ENCODE assay signal across 14 cellular contexts in the genomic region with DNA sequence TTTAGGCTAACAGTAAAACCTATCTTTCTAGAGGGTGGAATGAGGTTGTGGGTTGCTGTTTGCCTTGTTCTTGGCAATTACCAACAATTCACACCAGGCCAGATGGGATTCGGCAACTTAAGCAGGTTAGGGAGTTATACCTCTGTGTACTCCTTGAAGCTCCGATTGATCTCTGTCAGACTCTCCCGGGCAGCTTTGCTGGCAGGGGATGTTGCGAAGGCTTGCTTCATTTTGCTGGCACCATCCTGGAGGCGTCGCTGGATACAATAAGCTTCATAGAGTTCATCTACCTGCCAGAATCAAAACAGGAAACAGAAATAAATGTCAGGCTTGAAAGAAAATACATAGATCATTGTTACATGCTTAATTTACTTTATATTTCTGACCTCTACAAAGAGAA.
DNase-seq lines count a peak whose midpoint lies in the region; ATAC-seq and TF ChIP-seq lines count a peak whose summit lies in the region.
"Had no signal": no experiment of that assay in that cellular context is flagged by ENCODE, and none has a peak within 500 bp of the region (broad histone marks: within the 10 kb centered on the region; RNA-seq: fewer than 3 reads in every experiment).

No MANE protein-coding gene starts in this region.

- peak overlapping the region; percentile 47 for H3K4me3 Mint-ChIP-seq in activated naive CD4-positive, alpha-beta T cell treated with anti-CD3 and anti-CD28 coated beads, Interleukin-2, amount 50 U/mL, for 24 hours
- no peak overlapping the region for H3K4me3 Mint-ChIP-seq in effector memory CD8-positive, alpha-beta T cell
- H3K4me3 Mint-ChIP-seq in stimulated activated naive B cell treated with anti-CD40 and anti-IgM and Interleukin-4, amounts not matched to agents 10 μg/mL and 1 μg/mL and 100 μg/mL, for 72 hours = no peak overlapping the region
- H3K4me3 Mint-ChIP-seq: brain; dendritic cell treated with granulocyte-macrophage colony-stimulating factor and Interleukin-4, amounts not matched to agents 40 ng/mL and 50 ng/mL, for 4 days; neural progenitor cell; T-helper 2 cell treated with Interferon-gamma antibody and Interleukin-4, amounts not matched to agents 5 μg/mL and 100 μg/mL, for 36 hours had no signal

- peaks cover 25% of the 10 kb centered on the region for H3K36me3 Mint-ChIP-seq in activated naive CD4-positive, alpha-beta T cell treated with anti-CD3 and anti-CD28 coated beads, Interleukin-2, amount 50 U/mL, for 24 hours
- H3K36me3 Mint-ChIP-seq in effector memory CD8-positive, alpha-beta T cell (ENCODE audit: insufficient read depth) = peaks cover 99% of the 10 kb centered on the region
- peaks cover 24 to 38% of the 10 kb centered on the region in 2 donors for H3K36me3 Mint-ChIP-seq in stimulated activated naive B cell treated with anti-CD40 and anti-IgM and Interleukin-4, amounts not matched to agents 10 μg/mL and 1 μg/mL and 100 μg/mL, for 72 hours
- H3K36me3 Mint-ChIP-seq: neural progenitor cell had no signal

- H3K4me1 Mint-ChIP-seq in activated naive CD4-positive, alpha-beta T cell treated with anti-CD3 and anti-CD28 coated beads, Interleukin-2, amount 50 U/mL, for 24 hours = peaks cover 88% of the 10 kb centered on the region
- H3K4me1 Mint-ChIP-seq in effector memory CD8-positive, alpha-beta T cell (ENCODE audit: low read depth in 2 of 2) = peaks cover 34 to 63% of the 10 kb centered on the region in 2 donors
- H3K4me1 Mint-ChIP-seq in stimulated activated naive B cell treated with anti-CD40 and anti-IgM and Interleukin-4, amounts not matched to agents 10 μg/mL and 1 μg/mL and 100 μg/mL, for 72 hours = peaks cover 29 to 60% of the 10 kb centered on the region in 2 donors

- no peak for ATAC-seq in effector memory CD8-positive, alpha-beta T cell (replicated peaks)
- ATAC-seq in stimulated activated naive B cell treated with anti-CD40 and anti-IgM and Interleukin-4, amounts not matched to agents 10 μg/mL and 1 μg/mL and 100 μg/mL, for 72 hours (replicated peaks) = no peak
- ATAC-seq in HG03460 (IDR thresholded peaks at IDR 0.05; ENCODE audit: unreplicated experiment) = no peak

- TF ChIP-seq CTCF in GM10266 (IDR thresholded peaks at IDR 0.05; ENCODE audit: control insufficient read depth, insufficient read depth, low read depth, missing control alignments) = no peak

- H3K9me3 Mint-ChIP-seq in activated naive CD4-positive, alpha-beta T cell treated with anti-CD3 and anti-CD28 coated beads, Interleukin-2, amount 50 U/mL, for 24 hours = no peaks in the 10 kb centered on the region
- H3K9me3 Mint-ChIP-seq in effector memory CD8-positive, alpha-beta T cell = no peaks in the 10 kb centered on the region
- peaks cover 0 to 2% of the 10 kb centered on the region in 2 donors for H3K9me3 Mint-ChIP-seq in stimulated activated naive B cell treated with anti-CD40 and anti-IgM and Interleukin-4, amounts not matched to agents 10 μg/mL and 1 μg/mL and 100 μg/mL, for 72 hours
- H3K9me3 Mint-ChIP-seq: brain; dendritic cell treated with granulocyte-macrophage colony-stimulating factor and Interleukin-4, amounts not matched to agents 40 ng/mL and 50 ng/mL, for 4 days; neural progenitor cell; T-helper 2 cell treated with Interferon-gamma antibody and Interleukin-4, amounts not matched to agents 5 μg/mL and 100 μg/mL, for 36 hours had no signal

- DNase-seq in activated naive CD4-positive, alpha-beta T cell (lab: John Stamatoyannopoulos, UW) = no peak
- DNase-seq in NCI-H69 (lab: John Stamatoyannopoulos, UW) (peak; percentile 70), GM10266 (ENCODE audit: extremely low spot score) (no peak), dermis blood vessel endothelial cell (no peak)
- DNase-seq in effector memory CD8-positive, alpha-beta T cell = no peak
- no peak for DNase-seq in stimulated activated naive B cell treated with anti-CD40 and anti-IgM and Interleukin-4, amounts not matched to agents 10 μg/mL and 1 μg/mL and 100 μg/mL, for 72 hours
- DNase-seq: DND-41; NK-92 treated with Interleukin-12 subunit alpha and Interleukin-12 subunit beta, amount 100 ng/mL, for 24 hours had no signal

- peak overlapping the region; percentile 96 for H3K27ac Mint-ChIP-seq in activated naive CD4-positive, alpha-beta T cell treated with anti-CD3 and anti-CD28 coated beads, Interleukin-2, amount 50 U/mL, for 24 hours
- H3K27ac Mint-ChIP-seq in effector memory CD8-positive, alpha-beta T cell = peak overlapping the region; percentile 60 to 92
- peak overlapping the region; percentile 51 for H3K27ac Mint-ChIP-seq in stimulated activated naive B cell treated with anti-CD40 and anti-IgM and Interleukin-4, amounts not matched to agents 10 μg/mL and 1 μg/mL and 100 μg/mL, for 72 hours
- H3K27ac Mint-ChIP-seq: dendritic cell treated with granulocyte-macrophage colony-stimulating factor and Interleukin-4, amounts not matched to agents 40 ng/mL and 50 ng/mL, for 4 days; T-helper 2 cell treated with Interferon-gamma antibody and Interleukin-4, amounts not matched to agents 5 μg/mL and 100 μg/mL, for 36 hours had no signal

- no peaks in the 10 kb centered on the region for H3K27me3 Mint-ChIP-seq in activated naive CD4-positive, alpha-beta T cell treated with anti-CD3 and anti-CD28 coated beads, Interleukin-2, amount 50 U/mL, for 24 hours
- H3K27me3 Mint-ChIP-seq in effector memory CD8-positive, alpha-beta T cell = no peaks in the 10 kb centered on the region
- no peaks in the 10 kb centered on the region for H3K27me3 Mint-ChIP-seq in stimulated activated naive B cell treated with anti-CD40 and anti-IgM and Interleukin-4, amounts not matched to agents 10 μg/mL and 1 μg/mL and 100 μg/mL, for 72 hours
- H3K27me3 Mint-ChIP-seq: brain; dendritic cell treated with granulocyte-macrophage colony-stimulating factor and Interleukin-4, amounts not matched to agents 40 ng/mL and 50 ng/mL, for 4 days had no signal
